ENCODE assay signal across 12 cellular contexts in the genomic region with DNA sequence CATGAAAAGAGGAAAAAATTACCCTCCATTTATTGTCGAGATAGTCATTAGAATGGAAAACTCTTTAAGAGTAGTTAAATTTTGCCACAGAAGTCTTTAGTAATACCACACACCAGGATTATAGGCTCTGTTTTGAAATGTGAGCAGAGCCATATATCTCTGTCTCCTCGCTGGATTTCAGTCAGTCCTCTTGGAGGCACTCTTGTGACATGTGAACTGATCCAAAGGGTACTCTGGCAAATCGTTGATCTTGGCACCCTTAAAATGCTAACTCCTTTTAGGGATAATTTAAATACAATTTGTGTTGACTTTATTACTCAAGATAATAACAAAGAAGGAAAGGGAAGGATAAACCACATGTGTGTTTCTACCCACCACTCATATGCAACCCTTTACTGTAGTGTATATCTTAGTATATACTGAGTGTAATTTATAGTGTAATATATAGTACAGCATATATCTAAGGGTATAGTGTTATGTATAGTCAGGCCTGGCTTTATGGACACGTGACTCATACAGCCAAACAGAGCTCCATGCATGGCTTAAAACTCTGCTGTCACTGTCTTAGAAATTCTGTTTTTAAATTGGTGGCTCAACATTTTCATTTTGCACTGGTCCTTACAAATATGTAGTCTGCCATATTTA.
DNase-seq lines count a peak whose midpoint lies in the region; ATAC-seq and TF ChIP-seq lines count a peak whose summit lies in the region.
"Had no signal": no experiment of that assay in that cellular context is flagged by ENCODE, and none has a peak within 500 bp of the region (broad histone marks: within the 10 kb centered on the region; RNA-seq: fewer than 3 reads in every experiment).

No MANE protein-coding gene starts in this region.

- H3K4me3 ChIP-seq in astrocyte of the cerebellum (ENCODE audit: low read depth, low read length), result no peak overlapping the region
- H3K4me3 ChIP-seq: sigmoid colon had no signal

- ATAC-seq in GM21360 (IDR thresholded peaks at IDR 0.05; ENCODE audit: unreplicated experiment) (no peak), HG02981 (IDR thresholded peaks at IDR 0.05; ENCODE audit: unreplicated experiment) (no peak)
- ATAC-seq: stimulated activated naive CD8-positive, alpha-beta T cell treated with anti-CD3 and anti-CD28 coated beads, Interleukin-15, Interleukin-2, amounts not matched to agents 100 U/mL and 50 U/mL, for 24 hours had no signal

- in situ Hi-C loops in astrocyte of the cerebellum (cut with HindIII; ENCODE audit: low sequenced_read_pairs), result no loop called here

- DNase-seq in COR-L47 (lab: John Stamatoyannopoulos, UW) (peak; percentile 48), astrocyte of the cerebellum (ENCODE audit: low read depth) (peak; percentile 6), kidney glomerular epithelial cell (lab: John Stamatoyannopoulos, UW) (peak; percentile 48), NCI-H2081 treated with DMSO at 0.1 percent for 48 hours (lab: John Stamatoyannopoulos, UW) (no peak), SKM-1 treated with dmso at 0.1 percent for 144 hours (lab: John Stamatoyannopoulos, UW; ENCODE audit: unreplicated experiment) (no peak)
- DNase-seq: NCI-H1048; sigmoid colon; stimulated activated naive CD8-positive, alpha-beta T cell treated with anti-CD3 and anti-CD28 coated beads, Interleukin-15, Interleukin-2, amounts not matched to agents 100 U/mL and 50 U/mL, for 24 hours; T-helper 9 cell had no signal

- TF ChIP-seq CTCF in LNCAP (IDR thresholded peaks at IDR 0.05), result peak; percentile 56
- TF ChIP-seq CTCF in astrocyte of the cerebellum (IDR thresholded peaks at IDR 0.05; ENCODE audit: low read depth, low read length, missing control alignments), result peak; percentile 38

Comparison
In these comparisons a context has a peak if more than half of its experiments do, and no peak if none do; other contexts are left out.
1. DNase-seq: peak in COR-L47 (single experiment), astrocyte of the cerebellum (single experiment) and kidney glomerular epithelial cell (single experiment); none in NCI-H2081 treated with DMSO at 0.1 percent for 48 hours (single experiment) and SKM-1 treated with dmso at 0.1 percent for 144 hours (single experiment).